8 cellular contexts compared by ENCODE assay signal in genomic region chr18:37778417-37779165, GRCh38.
DNase-seq lines count a peak whose midpoint lies in the region; TF ChIP-seq lines count a peak whose summit lies in the region.

No MANE protein-coding gene starts in this region.

- no peak overlapping the region for H3K4me2 ChIP-seq in osteoblast (ENCODE audit: insufficient read depth, low read length)

- H3K27me3 ChIP-seq in osteoblast (ENCODE audit: insufficient read depth, low read length): no peaks in the 10 kb centered on the region

- no peak overlapping the region for H3K27ac ChIP-seq in VCaP
- no peak overlapping the region for H3K27ac ChIP-seq in osteoblast (ENCODE audit: low read depth, low read length)

- H3K36me3 ChIP-seq in osteoblast (ENCODE audit: insufficient read depth, low read length): no peaks in the 10 kb centered on the region

- peak; percentile 61 for TF ChIP-seq CTCF in HFF-Myc (IDR thresholded peaks at IDR 0.05; ENCODE audit: low read depth, low read length, missing control alignments)
- peak; percentile 94 for TF ChIP-seq CTCF in VCaP (conservative IDR thresholded peaks at IDR 0.05)
- TF ChIP-seq CTCF in fibroblast of mammary gland (conservative IDR thresholded peaks at IDR 0.05; ENCODE audit: control insufficient read depth, insufficient read depth, low read depth, low read length): peak; percentile 54
- peak; percentile 34 for TF ChIP-seq CTCF in osteoblast (IDR thresholded peaks at IDR 0.05; ENCODE audit: extremely low read depth, low read depth, low read length)

- no peaks in the 10 kb centered on the region for H4K20me1 ChIP-seq in osteoblast (ENCODE audit: insufficient read depth, low read length)

- H3K79me2 ChIP-seq in osteoblast (ENCODE audit: insufficient read depth, low read length): no peaks in the 10 kb centered on the region

- H2AFZ ChIP-seq in osteoblast (ENCODE audit: low read length): no peak overlapping the region

- DNase-seq in SKM-1 treated with dmso at 0.1 percent for 144 hours (lab: John Stamatoyannopoulos, UW; ENCODE audit: unreplicated experiment) (peak; percentile 5), SKM-1 (lab: John Stamatoyannopoulos, UW; ENCODE audit: unreplicated experiment) (no peak), HFF-Myc (ENCODE audit: extremely low read depth, low read depth) (no peak), NCI-H146 (lab: John Stamatoyannopoulos, UW) (peak; percentile 85), fibroblast of mammary gland (ENCODE audit: low read depth) (peak; percentile 10), osteoblast (ENCODE audit: insufficient read length, low spot score, missing footprints) (peak; percentile 66), HCEC 1CT (no peak)

- no peaks in the 10 kb centered on the region for H3K9me3 ChIP-seq in osteoblast (ENCODE audit: low read depth, low read length)

- H3K4me3 ChIP-seq in HFF-Myc (replicated peaks; ENCODE audit: low read depth, low read length): no peak overlapping the region
- H3K4me3 ChIP-seq in fibroblast of mammary gland (ENCODE audit: control insufficient read depth, low read depth, low read length): no peak overlapping the region
- no peak overlapping the region for H3K4me3 ChIP-seq in osteoblast (ENCODE audit: insufficient read depth, low read length)

- no peaks in the 10 kb centered on the region for H3K4me1 ChIP-seq in osteoblast (ENCODE audit: insufficient read depth, low read length)

Comparison
In these comparisons a context has a peak if more than half of its experiments do, and no peak if none do; other contexts are left out.
1. DNase-seq: peak in SKM-1 treated with dmso at 0.1 percent for 144 hours (single experiment), NCI-H146 (single experiment), fibroblast of mammary gland (single experiment) and osteoblast (single experiment); none in SKM-1 (single experiment), HFF-Myc (single experiment) and HCEC 1CT (single experiment).
2. CTCF ChIP-seq: peak in every context shown above with its lines; median percentile 94 in VCaP; 61 in HFF-Myc; 54 in fibroblast of mammary gland; 34 in osteoblast.